12 cellular contexts compared by ENCODE assay signal in genomic region chr21:45432575-45433255, GRCh38. TPM values are rescaled to one million over a fixed set of nuclear protein-coding genes. Genes with fewer than 3 reads are reported as not detected.
DNase-seq lines count a peak whose midpoint lies in the region; ATAC-seq, FAIRE-seq and TF ChIP-seq lines count a peak whose summit lies in the region.
"Had no signal": no experiment of that assay in that cellular context is flagged by ENCODE, and none has a peak within 500 bp of the region (broad histone marks: within the 10 kb centered on the region; RNA-seq: fewer than 3 reads in every experiment).

No MANE protein-coding gene starts in this region.

- H3K9me3 ChIP-seq in astrocyte (ENCODE audit: insufficient read depth, low read depth, low read length) (peaks cover 2% of the 10 kb centered on the region), gastroesophageal sphincter (no peaks in the 10 kb centered on the region), prostate gland (no peaks in the 10 kb centered on the region), suprapubic skin (no peaks in the 10 kb centered on the region), mucosa of descending colon (no peaks in the 10 kb centered on the region)
- H3K9me3 ChIP-seq: BLaER1 had no signal

- no peaks in the 10 kb centered on the region for H3K9me3 Mint-ChIP-seq in astrocyte (ENCODE audit: unreplicated experiment)

- ATAC-seq in gastroesophageal sphincter (peak; percentile 2), mucosa of descending colon (no peak)

- TF ChIP-seq EP300 in gastroesophageal sphincter (IDR thresholded peaks at IDR 0.05): no peak
- no peak for TF ChIP-seq EP300 in suprapubic skin (IDR thresholded peaks at IDR 0.05)

- H3K27ac Mint-ChIP-seq in astrocyte (ENCODE audit: unreplicated experiment): peak overlapping the region; percentile 59

- H3K4me3 ChIP-seq in astrocyte (ENCODE audit: insufficient read depth, low read depth, low read length) (no peak overlapping the region), gastroesophageal sphincter (no peak overlapping the region), prostate gland (no peak overlapping the region), suprapubic skin (no peak overlapping the region), mucosa of descending colon (no peak overlapping the region)
- H3K4me3 ChIP-seq: BLaER1 had no signal

- H3K36me3 ChIP-seq in astrocyte (ENCODE audit: insufficient read depth, low read length) (no peaks in the 10 kb centered on the region), gastroesophageal sphincter (no peaks in the 10 kb centered on the region), prostate gland (no peaks in the 10 kb centered on the region), suprapubic skin (no peaks in the 10 kb centered on the region), mucosa of descending colon (ENCODE audit: low read depth) (no peaks in the 10 kb centered on the region)
- H3K36me3 ChIP-seq: BLaER1 had no signal

- H3K36me3 Mint-ChIP-seq in astrocyte (ENCODE audit: low read depth, unreplicated experiment): peaks cover 12% of the 10 kb centered on the region

- H3K27ac ChIP-seq in astrocyte (ENCODE audit: low read depth, low read length) (peak overlapping the region; percentile 9), gastroesophageal sphincter (peak overlapping the region in 3 of 4 donors; percentile 45 to 75 (median 71)), prostate gland (peak overlapping the region; percentile 61 to 74), suprapubic skin (no peak overlapping the region)
- H3K27ac ChIP-seq: BLaER1 had no signal

- DNase-seq in EL: peak; percentile 14
- DNase-seq in astrocyte (ENCODE audit: low read depth): peak; percentile 49
- no peak for DNase-seq in prostate gland (ENCODE audit: low spot score)
- DNase-seq in activated CD4-positive, alpha-beta T cell treated with anti-CD3 and anti-CD28 coated beads for 1 hour: no peak
- no peak for DNase-seq in DMS53 treated with DMSO at 0.1 percent for 48 hours (lab: John Stamatoyannopoulos, UW; ENCODE audit: unreplicated experiment)
- no peak for DNase-seq in suprapubic skin (ENCODE audit: low spot score in 2 of 2)
- DNase-seq in mucosa of descending colon: no peak
- DNase-seq: NCI-H1048; NCI-H82; stimulated activated CD4-positive, alpha-beta T cell treated with anti-CD3 and anti-CD28 coated beads, Interleukin-2, amount 100 ng/mL, for 24 hours had no signal

- 22 to 37% methylated on average over 5 of the region's 16 CpGs for WGBS in gastroesophageal sphincter (ENCODE audit: low coverage in 1 of 2), 2 donors
- 41% methylated on average over 16 of the region's 16 CpGs for WGBS in prostate gland
- WGBS in suprapubic skin: 39% methylated on average over 10 of the region's 16 CpGs

- TF ChIP-seq CTCF in astrocyte (IDR thresholded peaks at IDR 0.05; ENCODE audit: insufficient read depth, low read depth, low read length): no peak
- TF ChIP-seq CTCF in gastroesophageal sphincter (IDR thresholded peaks at IDR 0.05): no peak
- TF ChIP-seq CTCF in prostate gland (IDR thresholded peaks at IDR 0.05): no peak
- no peak for TF ChIP-seq CTCF in suprapubic skin (IDR thresholded peaks at IDR 0.05)
- TF ChIP-seq CTCF in mucosa of descending colon (IDR thresholded peaks at IDR 0.05): no peak

- H3K4me1 ChIP-seq in astrocyte (ENCODE audit: insufficient read depth, low read length): peaks cover 51% of the 10 kb centered on the region
- H3K4me1 ChIP-seq in gastroesophageal sphincter: peaks cover 0 to 73% (median 20%) of the 10 kb centered on the region in 3 donors
- no peaks in the 10 kb centered on the region for H3K4me1 ChIP-seq in prostate gland (replicated peaks)
- H3K4me1 ChIP-seq in suprapubic skin: peaks cover 53% of the 10 kb centered on the region
- H3K4me1 ChIP-seq in mucosa of descending colon (ENCODE audit: low read depth): no peaks in the 10 kb centered on the region

- no peaks in the 10 kb centered on the region for H3K27me3 ChIP-seq in astrocyte (ENCODE audit: insufficient read depth, low read length)
- H3K27me3 ChIP-seq in gastroesophageal sphincter: no peaks in the 10 kb centered on the region
- peaks cover 5% of the 10 kb centered on the region for H3K27me3 ChIP-seq in prostate gland (replicated peaks; ENCODE audit: insufficient read depth)
- no peaks in the 10 kb centered on the region for H3K27me3 ChIP-seq in suprapubic skin
- H3K27me3 ChIP-seq: BLaER1 had no signal

- intact Hi-C loops in prostate gland (cut with DNase I): loop anchor here (5.0 to 10.0 kb wide), 2 partner anchors 290 to 478 kb away; no protein-coding TSS in a partner anchor
- intact Hi-C loops in mucosa of descending colon (cut with DNase I, micrococcal nuclease): no loop called here

- no peaks in the 10 kb centered on the region for H3K27me3 Mint-ChIP-seq in astrocyte (ENCODE audit: low read depth, unreplicated experiment)

- no peak overlapping the region for H3K4me3 Mint-ChIP-seq in astrocyte (ENCODE audit: unreplicated experiment)

- H3K79me2 ChIP-seq in astrocyte (ENCODE audit: insufficient read depth, low read length): peaks cover 68% of the 10 kb centered on the region

- TF ChIP-seq POLR2A in gastroesophageal sphincter (IDR thresholded peaks at IDR 0.05) (no peak), prostate gland (IDR thresholded peaks at IDR 0.05) (no peak), suprapubic skin (IDR thresholded peaks at IDR 0.05) (no peak)

- no peak overlapping the region for H2AFZ ChIP-seq in astrocyte (ENCODE audit: low read depth, low read length)

- peak overlapping the region; percentile 45 for H3K9ac ChIP-seq in astrocyte (ENCODE audit: low read length)
- H3K9ac ChIP-seq: BLaER1 had no signal

- H3K4me1 Mint-ChIP-seq in astrocyte (ENCODE audit: low read depth, unreplicated experiment): peaks cover 65% of the 10 kb centered on the region

- H4K20me1 ChIP-seq in astrocyte (ENCODE audit: insufficient read depth, low read length): peaks cover 39% of the 10 kb centered on the region
- H4K20me1 ChIP-seq: BLaER1 had no signal

- H3K4me2 ChIP-seq in astrocyte (ENCODE audit: low read length): peak overlapping the region; percentile 62
- H3K4me2 ChIP-seq: BLaER1 had no signal

- FAIRE-seq in astrocyte (lab: Jason Lieb, UNC): peak; percentile 47

RNA-seq across cellular contexts. Expression of gene COL18A1, which starts 27.8 kb away (rescaled TPM):
- total RNA-seq in astrocyte (616 and 692 TPM in 2 replicates), gastroesophageal sphincter (100 to 1,000 TPM in 1 of 4 donors, 10 to 100 TPM in 3; 69.3 to 116 (median 78.4) TPM), prostate gland (100 to 1,000 TPM in 1 of 2 donors, 10 to 100 TPM in 1; 56.2 to 229 TPM), suprapubic skin (100 to 1,000 TPM in 2 of 4 donors, 10 to 100 TPM in 2; 71.9 to 157 (median 101) TPM), mucosa of descending colon (10 to 100 TPM in 2 of 3 donors, 1 to 10 TPM in 1; 4.6 to 46.9 (median 21.3) TPM)

Comparison
In these comparisons a context has a peak if more than half of its experiments do, and no peak if none do; other contexts are left out.
1. DNase-seq: peak in EL (single experiment) and astrocyte (single experiment); none in prostate gland (single experiment), activated CD4-positive, alpha-beta T cell treated with anti-CD3 and anti-CD28 coated beads for 1 hour (single experiment), DMS53 treated with DMSO at 0.1 percent for 48 hours (single experiment), suprapubic skin (0 of 2) and mucosa of descending colon (0 of 3).